Comparison of ENCODE assay signal across 8 cellular contexts in the genomic region with DNA sequence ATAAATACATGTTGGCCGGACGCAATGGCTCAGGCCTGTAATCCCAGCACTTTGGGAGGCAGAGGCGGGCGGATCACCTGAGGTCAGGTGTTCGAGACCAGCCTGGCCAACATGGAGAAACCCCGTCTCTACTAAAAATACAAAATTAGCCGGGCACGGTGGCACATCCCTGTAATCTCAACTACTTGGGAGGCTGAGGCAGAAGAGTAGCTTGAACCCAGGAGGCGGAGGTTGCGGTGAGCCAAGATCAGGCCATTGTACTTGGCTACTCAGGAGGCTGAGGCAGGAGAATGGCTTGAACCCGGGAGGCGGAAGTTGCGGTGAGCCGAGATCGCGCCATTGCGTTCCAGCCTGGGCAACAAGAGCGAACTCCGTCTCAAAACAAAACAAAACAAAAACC. TPM values are rescaled to one million over a fixed set of nuclear protein-coding genes. Genes with fewer than 3 reads are reported as not detected.
DNase-seq lines count a peak whose midpoint lies in the region; ATAC-seq and TF ChIP-seq lines count a peak whose summit lies in the region.
"Not testable (repeated sequence)": the region's sequence is repeated elsewhere in the genome, so short reads cannot be mapped to it uniquely, and the experiment has no call there.

No MANE protein-coding gene starts in this region.

- BruUV-seq in mammary epithelial cell (replicated peaks; lab: Mats Ljungman, UMichigan), result not testable (repeated sequence)

- CTCF ChIA-PET in CD8-positive, alpha-beta T cell (lab: Charles Lee), result interaction anchor here (0.6 to 7.0 kb wide), 14 partner anchors 9 to 233 kb away, joined by 3 to 95 read pairs (median 5); a partner anchor contains a TSS
- CTCF ChIA-PET in mammary epithelial cell (lab: Charles Lee; ENCODE audit: low non-redundant PET), result interaction anchor here (1.0 kb wide), 1 partner anchor 148 kb away, joined by 4 read pairs; a partner anchor contains a TSS

- H3K4me1 ChIP-seq in CD8-positive, alpha-beta T cell (ENCODE audit: insufficient read depth, low read length), result peaks cover 14% of the 10 kb centered on the region
- H3K4me1 ChIP-seq in mammary epithelial cell (ENCODE audit: insufficient read depth, low read length) (peaks cover 16% of the 10 kb centered on the region), left ventricle myocardium inferior (peaks cover 53% of the 10 kb centered on the region)

- H3K27ac Mint-ChIP-seq in CD8-positive, alpha-beta T cell; nephron progenitor cell; stimulated activated naive B cell treated with anti-CD40 and anti-IgM and Interleukin-4, amounts not matched to agents 10 μg/mL and 1 μg/mL and 100 μg/mL, for 72 hours: not testable (repeated sequence)
- peak overlapping the region in 1 of 3 donors; percentile 33 for H3K27ac Mint-ChIP-seq in IgD-negative memory B cell
- peak overlapping the region; percentile 97 for H3K27ac Mint-ChIP-seq in activated T-helper 1 cell treated with anti-CD3 and anti-CD28 coated beads, Interleukin-12 subunit alpha, Interleukin-12 subunit beta, Interleukin-2, Interleukin-4 antibody, amounts not matched to agents 30 ng/mL and 10 ng/mL and 1 ng/mL, durations not matched to agents 14 hours and 24 hours and 36 hours

- not testable (repeated sequence) for H4K20me1 ChIP-seq in SU-DHL-6 (ENCODE audit: low read depth, low read length); mammary epithelial cell (ENCODE audit: insufficient read depth, low read length)

- not testable (repeated sequence) for H3K27me3 ChIP-seq in CD8-positive, alpha-beta T cell (ENCODE audit: insufficient read depth, low read length); SU-DHL-6 (ENCODE audit: low read length); mammary epithelial cell (ENCODE audit: insufficient read depth, low read length); left ventricle myocardium inferior (ENCODE audit: low read depth)

- not testable (repeated sequence) for H3K36me3 ChIP-seq in CD8-positive, alpha-beta T cell (ENCODE audit: insufficient read depth, low read length); SU-DHL-6 (ENCODE audit: low read length); mammary epithelial cell (ENCODE audit: insufficient read depth, low read length)
- H3K36me3 ChIP-seq in left ventricle myocardium inferior, result peaks cover 36% of the 10 kb centered on the region

- 92% methylated on average over 19 of the region's 19 CpGs for WGBS in mammary epithelial cell (ENCODE audit: low coverage, missing lambda C conversion rate)

- not testable (repeated sequence) for H3K27ac ChIP-seq in CD8-positive, alpha-beta T cell (ENCODE audit: low read depth, low read length); SU-DHL-6 (ENCODE audit: low read depth, low read length); mammary epithelial cell (ENCODE audit: insufficient read depth, low read depth, low read length); left ventricle myocardium inferior (replicated peaks)

- not testable (repeated sequence) for H3K4me3 ChIP-seq in CD8-positive, alpha-beta T cell (ENCODE audit: low read depth, low read length); SU-DHL-6 (ENCODE audit: insufficient read depth, low read length, poor library complexity, severe bottlenecking)
- H3K4me3 ChIP-seq in mammary epithelial cell (replicated peaks in 1 of 3; ENCODE audit: insufficient read depth in 1 of 3, low read depth in 2 of 3, low read length in 3 of 3) (peak overlapping the region in 1 of 3 experiments; percentile 93), left ventricle myocardium inferior (peak overlapping the region; percentile 99)

- H3K9me3 Mint-ChIP-seq in CD8-positive, alpha-beta T cell; IgD-negative memory B cell; activated T-helper 1 cell treated with anti-CD3 and anti-CD28 coated beads, Interleukin-12 subunit alpha, Interleukin-12 subunit beta, Interleukin-2, Interleukin-4 antibody, amounts not matched to agents 30 ng/mL and 10 ng/mL and 1 ng/mL, durations not matched to agents 14 hours and 24 hours and 36 hours; nephron progenitor cell; stimulated activated naive B cell treated with anti-CD40 and anti-IgM and Interleukin-4, amounts not matched to agents 10 μg/mL and 1 μg/mL and 100 μg/mL, for 72 hours: not testable (repeated sequence)

- not testable (repeated sequence) for ATAC-seq in CD8-positive, alpha-beta T cell; stimulated activated naive B cell treated with anti-CD40 and anti-IgM and Interleukin-4, amounts not matched to agents 10 μg/mL and 1 μg/mL and 100 μg/mL, for 72 hours (replicated peaks)

- peaks cover 38% of the 10 kb centered on the region for H3K4me1 Mint-ChIP-seq in CD8-positive, alpha-beta T cell (ENCODE audit: low read depth)
- peaks cover 13 to 19% (median 14%) of the 10 kb centered on the region in 3 donors for H3K4me1 Mint-ChIP-seq in IgD-negative memory B cell
- H3K4me1 Mint-ChIP-seq in activated T-helper 1 cell treated with anti-CD3 and anti-CD28 coated beads, Interleukin-12 subunit alpha, Interleukin-12 subunit beta, Interleukin-2, Interleukin-4 antibody, amounts not matched to agents 30 ng/mL and 10 ng/mL and 1 ng/mL, durations not matched to agents 14 hours and 24 hours and 36 hours (ENCODE audit: low read depth), result peaks cover 29% of the 10 kb centered on the region
- H3K4me1 Mint-ChIP-seq in nephron progenitor cell, result peaks cover 24% of the 10 kb centered on the region
- H3K4me1 Mint-ChIP-seq in stimulated activated naive B cell treated with anti-CD40 and anti-IgM and Interleukin-4, amounts not matched to agents 10 μg/mL and 1 μg/mL and 100 μg/mL, for 72 hours, result peaks cover 19 to 33% of the 10 kb centered on the region in 2 donors

- H3K79me2 ChIP-seq in SU-DHL-6 (ENCODE audit: insufficient read depth, low read length) (peaks cover 19% of the 10 kb centered on the region), mammary epithelial cell (ENCODE audit: insufficient read depth, low read length) (peaks cover 61% of the 10 kb centered on the region)

- not testable (repeated sequence) for H3F3A ChIP-seq in SU-DHL-6 (ENCODE audit: insufficient read depth)

- POLR2A ChIA-PET in CD8-positive, alpha-beta T cell (lab: Charles Lee), result interaction anchor here (2.5 to 3.1 kb wide), 2 partner anchors 107 to 208 kb away, joined by 10 to 27 read pairs; a partner anchor contains a TSS

- not testable (repeated sequence) for H3K9me3 ChIP-seq in CD8-positive, alpha-beta T cell (ENCODE audit: low read length); SU-DHL-6 (ENCODE audit: insufficient read depth, low read length); mammary epithelial cell (replicated peaks; ENCODE audit: insufficient read depth, low read length); left ventricle myocardium inferior (replicated peaks)

- not testable (repeated sequence) for DNase-seq in CD8-positive, alpha-beta T cell; activated T-helper 1 cell treated with anti-CD3 and anti-CD28 coated beads, Interleukin-12 subunit alpha, Interleukin-12 subunit beta, Interleukin-2, Interleukin-4 antibody, amounts not matched to agents 30 ng/mL and 10 ng/mL and 1 ng/mL, durations not matched to agents 14 hours and 24 hours and 36 hours (ENCODE audit: low spot score); mammary epithelial cell; left ventricle myocardium inferior; nephron progenitor cell; stimulated activated naive B cell treated with anti-CD40 and anti-IgM and Interleukin-4, amounts not matched to agents 10 μg/mL and 1 μg/mL and 100 μg/mL, for 72 hours

- not testable (repeated sequence) for TF ChIP-seq CTCF in CD8-positive, alpha-beta T cell (IDR thresholded peaks at IDR 0.05); SU-DHL-6 (IDR thresholded peaks at IDR 0.05; ENCODE audit: insufficient read depth, low read length, poor library complexity, severe bottlenecking); mammary epithelial cell (conservative IDR thresholded peaks at IDR 0.05 in 1 of 2, IDR thresholded peaks at IDR 0.05 in 1 of 2; ENCODE audit: extremely low read depth in 1 of 2, insufficient read depth in 1 of 2, low read depth in 1 of 2, low read length in 2 of 2); left ventricle myocardium inferior (IDR thresholded peaks at IDR 0.05; ENCODE audit: borderline replicate concordance); nephron progenitor cell (IDR thresholded peaks at IDR 0.05)

- not testable (repeated sequence) for H3K9ac ChIP-seq in SU-DHL-6 (ENCODE audit: low read length); mammary epithelial cell (ENCODE audit: insufficient read depth, low read length)

- peak overlapping the region; percentile 79 for H3K4me2 ChIP-seq in SU-DHL-6 (ENCODE audit: low read depth, low read length, poor library complexity, severe bottlenecking)
- H3K4me2 ChIP-seq in mammary epithelial cell (ENCODE audit: insufficient read depth, low read depth, low read length), result peak overlapping the region; percentile 87

- H2AFZ ChIP-seq in SU-DHL-6 (ENCODE audit: low read depth, low read length, severe bottlenecking); mammary epithelial cell (ENCODE audit: low read depth, low read length): not testable (repeated sequence)

- H3K36me3 Mint-ChIP-seq in CD8-positive, alpha-beta T cell, result peaks cover 42% of the 10 kb centered on the region
- H3K36me3 Mint-ChIP-seq in IgD-negative memory B cell, result not testable (repeated sequence)
- H3K36me3 Mint-ChIP-seq in activated T-helper 1 cell treated with anti-CD3 and anti-CD28 coated beads, Interleukin-12 subunit alpha, Interleukin-12 subunit beta, Interleukin-2, Interleukin-4 antibody, amounts not matched to agents 30 ng/mL and 10 ng/mL and 1 ng/mL, durations not matched to agents 14 hours and 24 hours and 36 hours (ENCODE audit: low read depth), result peaks cover 20% of the 10 kb centered on the region
- peaks cover 41% of the 10 kb centered on the region for H3K36me3 Mint-ChIP-seq in nephron progenitor cell (ENCODE audit: low read depth)
- H3K36me3 Mint-ChIP-seq in stimulated activated naive B cell treated with anti-CD40 and anti-IgM and Interleukin-4, amounts not matched to agents 10 μg/mL and 1 μg/mL and 100 μg/mL, for 72 hours, result peaks cover 14 to 22% of the 10 kb centered on the region in 2 donors

- peak overlapping the region; percentile 93 for H3K4me3 Mint-ChIP-seq in CD8-positive, alpha-beta T cell
- H3K4me3 Mint-ChIP-seq in IgD-negative memory B cell (peak overlapping the region; percentile 49 to 96 (median 76)), nephron progenitor cell (peak overlapping the region; percentile 94)
- H3K4me3 Mint-ChIP-seq in activated T-helper 1 cell treated with anti-CD3 and anti-CD28 coated beads, Interleukin-12 subunit alpha, Interleukin-12 subunit beta, Interleukin-2, Interleukin-4 antibody, amounts not matched to agents 30 ng/mL and 10 ng/mL and 1 ng/mL, durations not matched to agents 14 hours and 24 hours and 36 hours, result peak overlapping the region; percentile 97
- peak overlapping the region; percentile 90 to 94 for H3K4me3 Mint-ChIP-seq in stimulated activated naive B cell treated with anti-CD40 and anti-IgM and Interleukin-4, amounts not matched to agents 10 μg/mL and 1 μg/mL and 100 μg/mL, for 72 hours

- dilution Hi-C loops in mammary epithelial cell (cut with HindIII; ENCODE audit: low sequenced_read_pairs), result not testable (repeated sequence)

- in situ Hi-C loops in mammary epithelial cell (cut with MboI; ENCODE audit: low sequenced_read_pairs in 2 of 2), result not testable (repeated sequence)

- not testable (repeated sequence) for H3K27me3 Mint-ChIP-seq in CD8-positive, alpha-beta T cell (ENCODE audit: low read depth); IgD-negative memory B cell; activated T-helper 1 cell treated with anti-CD3 and anti-CD28 coated beads, Interleukin-12 subunit alpha, Interleukin-12 subunit beta, Interleukin-2, Interleukin-4 antibody, amounts not matched to agents 30 ng/mL and 10 ng/mL and 1 ng/mL, durations not matched to agents 14 hours and 24 hours and 36 hours (ENCODE audit: insufficient read depth); stimulated activated naive B cell treated with anti-CD40 and anti-IgM and Interleukin-4, amounts not matched to agents 10 μg/mL and 1 μg/mL and 100 μg/mL, for 72 hours
- peaks cover 17% of the 10 kb centered on the region for H3K27me3 Mint-ChIP-seq in nephron progenitor cell (ENCODE audit: low read depth, poor library complexity)

- H3K9me2 ChIP-seq in SU-DHL-6 (replicated peaks; ENCODE audit: insufficient read depth, low read length), result not testable (repeated sequence)

- intact Hi-C loops in CD8-positive, alpha-beta T cell (cut with DNase I, micrococcal nuclease), result loop anchor here in 1 of 2 experiments (10.0 kb wide), 1 partner anchor 570 kb away; no protein-coding TSS in a partner anchor
- intact Hi-C loops in activated T-helper 1 cell treated with anti-CD3 and anti-CD28 coated beads, Interleukin-12 subunit alpha, Interleukin-12 subunit beta, Interleukin-2, Interleukin-4 antibody, amounts not matched to agents 30 ng/mL and 10 ng/mL and 1 ng/mL, durations not matched to agents 14 hours and 24 hours and 36 hours (cut with micrococcal nuclease); left ventricle myocardium inferior (cut with micrococcal nuclease): not testable (repeated sequence)
- intact Hi-C loops in mammary epithelial cell (cut with micrococcal nuclease), result loop anchor here (1.0 kb wide), 1 partner anchor 63 kb away; no protein-coding TSS in a partner anchor

RNA-seq across cellular contexts. Expression of a gene that starts 1.5 kb away (rescaled TPM):
- 10 to 100 TPM; 28.4 to 35.3 TPM for total RNA-seq in CD8-positive, alpha-beta T cell
- polyA plus RNA-seq in IgD-negative memory B cell (12.5 TPM), mammary epithelial cell (8.5 TPM)
- 54.2 and 56.0 TPM in 2 replicates for total RNA-seq in activated T-helper 1 cell treated with anti-CD3 and anti-CD28 coated beads, Interleukin-12 subunit alpha, Interleukin-12 subunit beta, Interleukin-2, Interleukin-4 antibody, amounts not matched to agents 30 ng/mL and 10 ng/mL and 1 ng/mL, durations not matched to agents 14 hours and 24 hours and 36 hours
- total RNA-seq in mammary epithelial cell (10 to 100 TPM; 21.2 to 42.0 TPM), left ventricle myocardium inferior (18.2 TPM)
- polyA minus RNA-seq in mammary epithelial cell, result 8.6 TPM

RNA-seq across cellular contexts. Expression of a gene that starts 43.6 kb away (rescaled TPM):
- total RNA-seq in CD8-positive, alpha-beta T cell, result 10 to 100 TPM; 23.0 to 25.7 TPM
- polyA plus RNA-seq in IgD-negative memory B cell, result 125 TPM
- total RNA-seq in activated T-helper 1 cell treated with anti-CD3 and anti-CD28 coated beads, Interleukin-12 subunit alpha, Interleukin-12 subunit beta, Interleukin-2, Interleukin-4 antibody, amounts not matched to agents 30 ng/mL and 10 ng/mL and 1 ng/mL, durations not matched to agents 14 hours and 24 hours and 36 hours, result 31.8 and 35.0 TPM in 2 replicates
- total RNA-seq in mammary epithelial cell, result 10 to 100 TPM in 1 of 2 donors, 1 to 10 TPM in 1; 5.7 to 21.3 TPM
- polyA plus RNA-seq in mammary epithelial cell, result 51.9 TPM
- 11.6 TPM for polyA minus RNA-seq in mammary epithelial cell
- total RNA-seq in left ventricle myocardium inferior, result 19.6 TPM

RNA-seq across cellular contexts. Expression of a gene that starts 48.3 kb away (rescaled TPM):
- 1 to 10 TPM; 5.3 to 5.9 TPM for total RNA-seq in CD8-positive, alpha-beta T cell
- 0.53 TPM for polyA plus RNA-seq in IgD-negative memory B cell
- 6.1 and 7.8 TPM in 2 replicates for total RNA-seq in activated T-helper 1 cell treated with anti-CD3 and anti-CD28 coated beads, Interleukin-12 subunit alpha, Interleukin-12 subunit beta, Interleukin-2, Interleukin-4 antibody, amounts not matched to agents 30 ng/mL and 10 ng/mL and 1 ng/mL, durations not matched to agents 14 hours and 24 hours and 36 hours
- total RNA-seq in mammary epithelial cell, result 1 to 10 TPM; 1.8 to 2.0 TPM
- polyA plus RNA-seq in mammary epithelial cell, result 2.6 TPM
- polyA minus RNA-seq in mammary epithelial cell, result 5.6 TPM
- total RNA-seq in left ventricle myocardium inferior, result 5.5 TPM
